In genomic region chr3:26308454-26308853, GRCh38 we compare ENCODE assay signal across 22 cellular contexts.
"Had no signal": no experiment of that assay in that cellular context is flagged by ENCODE, and none has a peak within 500 bp of the region (broad histone marks: within the 10 kb centered on the region; RNA-seq: fewer than 3 reads in every experiment).

No MANE protein-coding gene starts in this region.

- H3K4me1 Mint-ChIP-seq: naive B cell; stimulated activated memory B cell treated with anti-CD40 and anti-IgM and Interleukin-4, amounts not matched to agents 10 μg/mL and 1 μg/mL and 100 μg/mL, for 72 hours had no signal

- ATAC-seq: gastroesophageal sphincter; left colon; sciatic nerve; stimulated activated memory B cell treated with anti-CD40 and anti-IgM and Interleukin-4, amounts not matched to agents 10 μg/mL and 1 μg/mL and 100 μg/mL, for 72 hours had no signal

- H3K27ac Mint-ChIP-seq: naive B cell; stimulated activated memory B cell treated with anti-CD40 and anti-IgM and Interleukin-4, amounts not matched to agents 10 μg/mL and 1 μg/mL and 100 μg/mL, for 72 hours; stimulated activated naive CD8-positive, alpha-beta T cell treated with anti-CD3 and anti-CD28 coated beads, Interleukin-15, Interleukin-2, amounts not matched to agents 100 ng/mL and 50 ng/mL, for 24 hours had no signal

- H3K27me3 ChIP-seq: esophagus squamous epithelium, gastroesophageal sphincter, spleen, transverse colon had no signal

- H3K27ac ChIP-seq: esophagus squamous epithelium, gastroesophageal sphincter, spleen, thoracic aorta, transverse colon had no signal

- H3K27me3 Mint-ChIP-seq: naive B cell; stimulated activated memory B cell treated with anti-CD40 and anti-IgM and Interleukin-4, amounts not matched to agents 10 μg/mL and 1 μg/mL and 100 μg/mL, for 72 hours; stimulated activated naive CD8-positive, alpha-beta T cell treated with anti-CD3 and anti-CD28 coated beads, Interleukin-15, Interleukin-2, amounts not matched to agents 100 ng/mL and 50 ng/mL, for 24 hours had no signal

- H3K9me3 ChIP-seq: thoracic aorta, transverse colon had no signal

- H3K36me3 ChIP-seq: esophagus squamous epithelium, gastroesophageal sphincter, spleen, thoracic aorta, transverse colon had no signal

- H3K4me3 ChIP-seq: esophagus squamous epithelium, gastroesophageal sphincter, lung, spleen, thoracic aorta, transverse colon had no signal

- H3K4me1 ChIP-seq: esophagus squamous epithelium, gastroesophageal sphincter, spleen, transverse colon had no signal

- DNase-seq: cerebellar nuclear complex; dermis blood vessel endothelial cell; esophagus squamous epithelium; foreskin fibroblast; left colon; left ventricle myocardium superior; mesenchymal stem cell; naive B cell; posterior cingulate gyrus; spleen; stimulated activated CD4-positive, alpha-beta T cell treated with anti-CD3 and anti-CD28 coated beads, Interleukin-15, amount 100 ng/mL, for 24 hours; stimulated activated CD4-positive, alpha-beta T cell treated with anti-CD3 and anti-CD28 coated beads, Interleukin-1b, Interleukin-23, amount 100 ng/mL, for 48 hours; stimulated activated CD4-positive, alpha-beta T cell treated with anti-CD3 and anti-CD28 coated beads, Interleukin-4, amount 100 ng/mL, for 24 hours; transverse colon had no signal

- FAIRE-seq: colon had no signal

- H3K4me3 Mint-ChIP-seq: naive B cell; neural crest cell; stimulated activated memory B cell treated with anti-CD40 and anti-IgM and Interleukin-4, amounts not matched to agents 10 μg/mL and 1 μg/mL and 100 μg/mL, for 72 hours; stimulated activated naive CD8-positive, alpha-beta T cell treated with anti-CD3 and anti-CD28 coated beads, Interleukin-15, Interleukin-2, amounts not matched to agents 100 ng/mL and 50 ng/mL, for 24 hours had no signal

- H3K36me3 Mint-ChIP-seq: naive B cell; stimulated activated memory B cell treated with anti-CD40 and anti-IgM and Interleukin-4, amounts not matched to agents 10 μg/mL and 1 μg/mL and 100 μg/mL, for 72 hours had no signal
